ENCODE assay signal across 13 cellular contexts in genomic region chr11:86798988-86799387, GRCh38. TPM values are rescaled to one million over a fixed set of nuclear protein-coding genes. Genes with fewer than 3 reads are reported as not detected.
DNase-seq lines count a peak whose midpoint lies in the region; ATAC-seq and TF ChIP-seq lines count a peak whose summit lies in the region.
"Had no signal": no experiment of that assay in that cellular context is flagged by ENCODE, and none has a peak within 500 bp of the region (broad histone marks: within the 10 kb centered on the region; RNA-seq: fewer than 3 reads in every experiment).

No MANE protein-coding gene starts in this region.

- H3K4me2 ChIP-seq in PC-9 (peak overlapping the region; percentile 82), neuronal stem cell (ENCODE audit: insufficient read depth, low read length, poor library complexity, severe bottlenecking) (no peak overlapping the region), H9 (ENCODE audit: insufficient read depth, insufficient read length, low read length) (no peak overlapping the region)

- H3K79me1 ChIP-seq in neuronal stem cell (ENCODE audit: low read depth, low read length): no peaks in the 10 kb centered on the region
- H3K79me1 ChIP-seq in H9 (ENCODE audit: insufficient read depth, low read depth, low read length, poor library complexity, severe bottlenecking): no peaks in the 10 kb centered on the region

- POLR2A ChIA-PET in AG04450 (lab: Yijun Ruan, JAX) (interaction anchor here (1.6 kb wide), 1 partner anchor 57 kb away, joined by 5 read pairs; no protein-coding TSS in a partner anchor), PC-9 (lab: Charles Lee; ENCODE audit: unreplicated experiment) (interaction anchor here (0.6 to 0.8 kb wide), 5 partner anchors 80 to 631 kb away, joined by 3 to 8 read pairs (median 4); partner anchors contain the start of gene ME3)

- H2BK12ac ChIP-seq in neuronal stem cell (ENCODE audit: low read length) (no peak overlapping the region), H9 (ENCODE audit: insufficient read length, low read depth, low read length) (no peak overlapping the region)

- no peak for ATAC-seq in HG02885 (IDR thresholded peaks at IDR 0.05; ENCODE audit: poor library complexity, unreplicated experiment)

- no peak overlapping the region for H3K9ac ChIP-seq in neuronal stem cell (ENCODE audit: low read depth, low read length, poor library complexity)
- H3K9ac ChIP-seq in H9 (ENCODE audit: extremely low read depth, insufficient read length, low read length): no peak overlapping the region

- peaks cover 47% of the 10 kb centered on the region for H3F3A ChIP-seq in PC-9 (ENCODE audit: insufficient read depth, low read depth)

- no peak overlapping the region for H2BK20ac ChIP-seq in H9 (ENCODE audit: low read depth, low read length, poor library complexity, severe bottlenecking)

- H3K18ac ChIP-seq in neuronal stem cell (ENCODE audit: low read length) (no peak overlapping the region), H9 (ENCODE audit: insufficient read length, low read depth, low read length) (no peak overlapping the region)

- H3K4ac ChIP-seq in neuronal stem cell (ENCODE audit: low read length) (no peak overlapping the region), H9 (ENCODE audit: low read depth, low read length) (no peak overlapping the region)

- no peaks in the 10 kb centered on the region for H3K9me3 Mint-ChIP-seq in H9
- H3K9me3 Mint-ChIP-seq: IgD-negative memory B cell; T-helper 1 cell treated with Interleukin-12 subunit alpha and Interleukin-12 subunit beta and Interleukin-4 antibody, amounts not matched to agents 30 μg/mL and 1 μg/mL, for 36 hours had no signal

- no peak overlapping the region for H3K14ac ChIP-seq in neuronal stem cell (ENCODE audit: low read length)
- no peak overlapping the region for H3K14ac ChIP-seq in H9 (ENCODE audit: insufficient read depth, low read length)

- H3K9me3 ChIP-seq in AG04450 (ENCODE audit: control insufficient read depth, insufficient read depth, low read length) (no peaks in the 10 kb centered on the region; the same call in 1 of the 2 replicates), PC-9 (ENCODE audit: insufficient read depth, low read depth) (no peaks in the 10 kb centered on the region), neuronal stem cell (replicated peaks in 1 of 2; ENCODE audit: control insufficient read depth in 2 of 2, insufficient read depth in 1 of 2, low read depth in 1 of 2, low read length in 2 of 2) (no peaks in the 10 kb centered on the region), H9 (ENCODE audit: control insufficient read depth, low read depth, low read length) (no peaks in the 10 kb centered on the region)
- H3K9me3 ChIP-seq: neutrophil had no signal

- no peak overlapping the region for H4K91ac ChIP-seq in neuronal stem cell (ENCODE audit: low read depth, low read length, poor library complexity)
- H4K91ac ChIP-seq in H9 (ENCODE audit: insufficient read length, low read depth, low read length): no peak overlapping the region

- peaks cover 4% of the 10 kb centered on the region; the same call in 1 of the 2 replicates for H3K9me2 ChIP-seq in PC-9 (ENCODE audit: insufficient read depth)

- no CpG with 5 or more reads among the region's 5 CpGs for WGBS in neuronal stem cell (ENCODE audit: extremely low coverage in 2 of 2, insufficient read length in 2 of 2, insufficient replicate concordance in 1 of 2), 2 donors
- no CpG with 5 or more reads among the region's 5 CpGs for WGBS in H9 (ENCODE audit: extremely low coverage, insufficient read length, low lambda C conversion rate)

- no peak overlapping the region for H3K56ac ChIP-seq in H9 (ENCODE audit: insufficient read length, low read depth, low read length)

- H3K36me3 ChIP-seq in PC-9 (ENCODE audit: low read depth): no peaks in the 10 kb centered on the region
- peaks cover 0 to 27% of the 10 kb centered on the region in 2 donors for H3K36me3 ChIP-seq in neuronal stem cell (replicated peaks in 1 of 2; ENCODE audit: control insufficient read depth in 2 of 2, insufficient read depth in 2 of 2, low read length in 2 of 2)
- H3K36me3 ChIP-seq: neutrophil had no signal

- H3K27ac ChIP-seq in AG04450 (ENCODE audit: low read depth, low read length) (no peak overlapping the region), PC-9 (peak overlapping the region; percentile 57; the same call in 1 of the 2 replicates), epithelial cell of prostate (peak overlapping the region; percentile 93), neuronal stem cell (replicated peaks; ENCODE audit: low read length) (peak overlapping the region; percentile 32), H9 (ENCODE audit: insufficient read length, low read depth, low read length) (no peak overlapping the region)
- H3K27ac ChIP-seq: neutrophil had no signal

- H2BK15ac ChIP-seq in neuronal stem cell (ENCODE audit: low read length): no peak overlapping the region
- no peak overlapping the region for H2BK15ac ChIP-seq in H9 (ENCODE audit: low read depth, low read length)

- no peak overlapping the region for H2BK5ac ChIP-seq in neuronal stem cell (ENCODE audit: low read length)
- no peak overlapping the region for H2BK5ac ChIP-seq in H9 (ENCODE audit: insufficient read length, low read length)

- H2AFZ ChIP-seq in PC-9 (no peak overlapping the region), neuronal stem cell (ENCODE audit: low read length) (no peak overlapping the region), H9 (ENCODE audit: low read length) (no peak overlapping the region)

- peaks cover 10% of the 10 kb centered on the region for H3K23me2 ChIP-seq in H9 (ENCODE audit: insufficient read length, low read depth, low read length, poor library complexity, severe bottlenecking)

- CTCF ChIA-PET in AG04450 (lab: Charles Lee): interaction anchor here (0.6 to 3.0 kb wide), 5 partner anchors 56 to 439 kb away, joined by 3 to 23 read pairs (median 5); no protein-coding TSS in a partner anchor
- CTCF ChIA-PET in PC-9 (lab: Charles Lee): interaction anchor here (1.1 to 1.2 kb wide), 2 partner anchors 79 to 128 kb away, joined by 3 to 4 read pairs; no protein-coding TSS in a partner anchor

- TF ChIP-seq CTCF in AG04450 (IDR thresholded peaks at IDR 0.05; ENCODE audit: low read depth, low read length) (no peak), PC-9 (conservative IDR thresholded peaks at IDR 0.05) (no peak), H9 (conservative IDR thresholded peaks at IDR 0.05) (no peak)

- BruUV-seq in PC-9 (replicated peaks; lab: Mats Ljungman, UMichigan): no TSS peak

- no peak overlapping the region; a peak in 2 of 5 replicates for H3K4me3 Mint-ChIP-seq in H9

- no peak overlapping the region for H3K4me3 ChIP-seq in AG04450 (ENCODE audit: low read depth, low read length)
- H3K4me3 ChIP-seq in PC-9: no peak overlapping the region
- no peak overlapping the region for H3K4me3 ChIP-seq in neuronal stem cell (ENCODE audit: low read length in 2 of 2)

- H3K4me1 Mint-ChIP-seq in H9: peaks cover 20 to 27% of the 10 kb centered on the region in 2 experiments

- H3K4me1 ChIP-seq in PC-9 (replicated peaks; ENCODE audit: insufficient read depth) (peaks cover 53% of the 10 kb centered on the region), neuronal stem cell (ENCODE audit: control insufficient read depth in 2 of 2, insufficient read depth in 1 of 2, low read depth in 1 of 2, low read length in 2 of 2) (peaks cover 12 to 19% of the 10 kb centered on the region in 2 donors), H9 (ENCODE audit: insufficient read depth, low read length) (peaks cover 4% of the 10 kb centered on the region; the same call in 1 of the 2 replicates)

- H2AK5ac ChIP-seq in neuronal stem cell (ENCODE audit: low read depth, low read length) (no peak overlapping the region), H9 (ENCODE audit: insufficient read length, low read length) (no peak overlapping the region)

- H4K8ac ChIP-seq in neuronal stem cell (ENCODE audit: low read depth, low read length) (no peak overlapping the region), H9 (replicated peaks; ENCODE audit: insufficient read length, low read depth, low read length) (no peak overlapping the region)

- H3K27me3 Mint-ChIP-seq in H9 (ENCODE audit: low read depth): peaks cover 29% of the 10 kb centered on the region

- H3K27ac Mint-ChIP-seq in H9: no peak overlapping the region
- H3K27ac Mint-ChIP-seq: CD4-positive, alpha-beta memory T cell; IgD-negative memory B cell; T-helper 1 cell treated with Interleukin-12 subunit alpha and Interleukin-12 subunit beta and Interleukin-4 antibody, amounts not matched to agents 30 μg/mL and 1 μg/mL, for 36 hours had no signal

- intact Hi-C loops in PC-9 (cut with micrococcal nuclease; ENCODE audit: unreplicated experiment): loop anchor here (1.0 kb wide), 2 partner anchors 206 to 343 kb away; no protein-coding TSS in a partner anchor

- H3T11ph ChIP-seq in H9 (ENCODE audit: low read length): no peak overlapping the region

- H2BK120ac ChIP-seq in neuronal stem cell (ENCODE audit: low read depth, low read length) (no peak overlapping the region), H9 (ENCODE audit: low read depth, low read length, poor library complexity, severe bottlenecking) (no peak overlapping the region)

- H4K20me1 ChIP-seq in PC-9 (ENCODE audit: insufficient read depth) (no peaks in the 10 kb centered on the region), H9 (ENCODE audit: control insufficient read depth, insufficient read depth, insufficient read length) (no peaks in the 10 kb centered on the region)

- no peak overlapping the region for H4K5ac ChIP-seq in H9 (ENCODE audit: insufficient read length, low read depth, low read length)

- no peak overlapping the region for H3K23ac ChIP-seq in neuronal stem cell (ENCODE audit: low read depth, low read length, poor library complexity)
- no peak overlapping the region for H3K23ac ChIP-seq in H9 (ENCODE audit: insufficient read length, low read depth, low read length)

- H3K79me2 ChIP-seq in PC-9 (ENCODE audit: low read depth): peaks cover 30% of the 10 kb centered on the region
- no peaks in the 10 kb centered on the region for H3K79me2 ChIP-seq in H9 (ENCODE audit: insufficient read depth, low read length)

- no peaks in the 10 kb centered on the region for H3K36me3 Mint-ChIP-seq in H9 (ENCODE audit: insufficient read depth in 1 of 3, low read depth in 3 of 3)
- H3K36me3 Mint-ChIP-seq: CD4-positive, alpha-beta memory T cell; IgD-negative memory B cell had no signal

- DNase-seq in AG04450 (ENCODE audit: low read depth, low spot score): peak; percentile 30
- no peak for DNase-seq in PC-9
- DNase-seq in epithelial cell of prostate (ENCODE audit: low read depth, low spot score): no peak
- DNase-seq in neuronal stem cell (ENCODE audit: low spot score): no peak
- no peak for DNase-seq in NCI-H2171 treated with DMSO at 0.1 percent for 48 hours (lab: John Stamatoyannopoulos, UW)
- no peak for DNase-seq in activated effector memory CD4-positive, alpha-beta T cell treated with Interleukin-2 at 50 U/mL for 16 hours
- no peak for DNase-seq in H9
- DNase-seq: activated CD8-positive, alpha-beta memory T cell treated with anti-CD3 and anti-CD28 coated beads for 24 hours; CD4-positive, alpha-beta memory T cell had no signal

- H3K27me3 ChIP-seq in AG04450 (ENCODE audit: control insufficient read depth, insufficient read depth, low read length) (no peaks in the 10 kb centered on the region), PC-9 (ENCODE audit: insufficient read depth, low read depth) (no peaks in the 10 kb centered on the region), neuronal stem cell (ENCODE audit: control insufficient read depth in 3 of 3, insufficient read depth in 3 of 3, low read depth in 1 of 3, low read length in 3 of 3) (no peaks in the 10 kb centered on the region), H9 (ENCODE audit: insufficient read depth, low read length) (peaks cover 5% of the 10 kb centered on the region; the same call in 1 of the 2 replicates)

RNA-seq across cellular contexts. Expression of gene PRSS23, which starts 1.4 kb away (rescaled TPM):
- polyA plus RNA-seq in AG04450 (2011; rRNA removed): 50.3 and 58.0 TPM in 2 replicates
- polyA minus RNA-seq in AG04450 (2011; rRNA and poly(A)+ RNA removed): 68.5 and 75.3 TPM in 2 replicates
- total RNA-seq in PC-9 (2021) (221 and 235 TPM in 2 replicates), H9 (2021) (6.3 and 6.9 TPM in 2 replicates)
- polyA plus RNA-seq in neuronal stem cell (2013, experiment 1 of 2): 287 TPM
- polyA plus RNA-seq in neuronal stem cell (2013, experiment 2 of 2): 281 TPM
- total RNA-seq: CD4-positive, alpha-beta memory T cell had no signal

Comparison
In these comparisons a context has a peak if more than half of its experiments do, and no peak if none do; other contexts are left out.
1. H3K27ac ChIP-seq: peak in PC-9 (single experiment), epithelial cell of prostate (single experiment) and neuronal stem cell (single experiment); none in AG04450 (single experiment) and H9 (single experiment).
2. RNA of gene PRSS23, which starts 1.4 kb away (total RNA-seq): 221 to 235 TPM in PC-9; 6.3 to 6.9 TPM in H9; every median in the first group is over 10 times any median in the second.